18 cellular contexts compared by ENCODE assay signal in genomic region chr14:93055651-93056115, GRCh38.
DNase-seq lines count a peak whose midpoint lies in the region; ATAC-seq and TF ChIP-seq lines count a peak whose summit lies in the region.
"Had no signal": no experiment of that assay in that cellular context is flagged by ENCODE, and none has a peak within 500 bp of the region (broad histone marks: within the 10 kb centered on the region; RNA-seq: fewer than 3 reads in every experiment).

No MANE protein-coding gene starts in this region.

- H3K9me3 ChIP-seq in spleen: no peaks in the 10 kb centered on the region
- H3K9me3 ChIP-seq: BLaER1 treated with 17β-estradiol and CSF1 and Interleukin-3, amounts not matched to agents 10 nM and 100 nM; neutrophil had no signal

- peaks cover 20% of the 10 kb centered on the region for H3K36me3 Mint-ChIP-seq in stimulated activated memory B cell treated with anti-CD40 and anti-IgM and Interleukin-4, amounts not matched to agents 10 μg/mL and 1 μg/mL and 100 μg/mL, for 72 hours
- H3K36me3 Mint-ChIP-seq: activated naive CD4-positive, alpha-beta T cell treated with anti-CD3 and anti-CD28 coated beads, Interleukin-2, amount 50 U/mL, for 24 hours had no signal

- H3K27me3 ChIP-seq in spleen (replicated peaks in 1 of 7): no peaks in the 10 kb centered on the region
- H3K27me3 ChIP-seq: BLaER1 treated with 17β-estradiol and CSF1 and Interleukin-3, amounts not matched to agents 10 nM and 100 nM; neutrophil had no signal

- ATAC-seq in stimulated activated memory B cell treated with anti-CD40 and anti-IgM and Interleukin-4, amounts not matched to agents 10 μg/mL and 1 μg/mL and 100 μg/mL, for 72 hours: no peak
- ATAC-seq in HG02642 (IDR thresholded peaks at IDR 0.05; ENCODE audit: poor library complexity, unreplicated experiment) (no peak), GM21447 (IDR thresholded peaks at IDR 0.05; ENCODE audit: unreplicated experiment) (no peak)
- ATAC-seq: Panc1 had no signal

- H3K27ac Mint-ChIP-seq in stimulated activated memory B cell treated with anti-CD40 and anti-IgM and Interleukin-4, amounts not matched to agents 10 μg/mL and 1 μg/mL and 100 μg/mL, for 72 hours: peak overlapping the region; percentile 71
- H3K27ac Mint-ChIP-seq: activated naive CD4-positive, alpha-beta T cell treated with anti-CD3 and anti-CD28 coated beads, Interleukin-2, amount 50 U/mL, for 24 hours had no signal

- H3K36me3 ChIP-seq in spleen: peaks cover 0 to 43% (median 2%) of the 10 kb centered on the region in 6 donors
- H3K36me3 ChIP-seq: WERI-Rb-1 had no signal

- H3K4me3 ChIP-seq in spleen: no peak overlapping the region
- H3K4me3 ChIP-seq: BLaER1 treated with 17β-estradiol and CSF1 and Interleukin-3, amounts not matched to agents 10 nM and 100 nM; lung had no signal

- TF ChIP-seq CTCF in RWPE1 (conservative IDR thresholded peaks at IDR 0.05; ENCODE audit: low read depth) (no peak), spleen (IDR thresholded peaks at IDR 0.05 in 8 of 11, conservative IDR thresholded peaks at IDR 0.05 in 3 of 11) (no peak)

- intact Hi-C loops in spleen (cut with DNase I; ENCODE audit: low total_unique reads): no loop called here

- 93 to 97% (median 95%) methylated on average over 8 to 9 of the region's 9 CpGs for WGBS in spleen, 5 donors

- no peak for TF ChIP-seq POLR2A in spleen (IDR thresholded peaks at IDR 0.05)

- CTCF ChIA-PET in RWPE1 (lab: Yijun Ruan, JAX): no interaction called here

- H3K27me3 Mint-ChIP-seq in stimulated activated memory B cell treated with anti-CD40 and anti-IgM and Interleukin-4, amounts not matched to agents 10 μg/mL and 1 μg/mL and 100 μg/mL, for 72 hours: no peaks in the 10 kb centered on the region
- H3K27me3 Mint-ChIP-seq: activated naive CD4-positive, alpha-beta T cell treated with anti-CD3 and anti-CD28 coated beads, Interleukin-2, amount 50 U/mL, for 24 hours had no signal

- H3K4me1 ChIP-seq in spleen: peaks cover 8 to 54% (median 30%) of the 10 kb centered on the region in 6 donors

- H3K4me1 Mint-ChIP-seq in stimulated activated memory B cell treated with anti-CD40 and anti-IgM and Interleukin-4, amounts not matched to agents 10 μg/mL and 1 μg/mL and 100 μg/mL, for 72 hours: peaks cover 49% of the 10 kb centered on the region

- POLR2A ChIA-PET in RWPE1 (lab: Yijun Ruan, JAX; ENCODE audit: low non-redundant PET): no interaction called here

- H3K9me3 Mint-ChIP-seq in stimulated activated memory B cell treated with anti-CD40 and anti-IgM and Interleukin-4, amounts not matched to agents 10 μg/mL and 1 μg/mL and 100 μg/mL, for 72 hours: no peaks in the 10 kb centered on the region
- H3K9me3 Mint-ChIP-seq: activated naive CD4-positive, alpha-beta T cell treated with anti-CD3 and anti-CD28 coated beads, Interleukin-2, amount 50 U/mL, for 24 hours had no signal

- H3K27ac ChIP-seq in RWPE1: peak overlapping the region; percentile 59
- peak overlapping the region; percentile 12 for H3K27ac ChIP-seq in caudate nucleus (ENCODE audit: low read depth, low read length)
- no peak overlapping the region for H3K27ac ChIP-seq in spleen
- H3K27ac ChIP-seq: HL-60, neutrophil, WERI-Rb-1 had no signal

- DNase-seq in RWPE1 (ENCODE audit: low spot score) (no peak), caudate nucleus (lab: John Stamatoyannopoulos, UW) (no peak), kidney tubule cell (ENCODE audit: low spot score) (peak; percentile 67), AG20443 (ENCODE audit: low spot score) (no peak), spleen (no peak)
- DNase-seq: DMS79 treated with DMSO at 0.1 percent for 48 hours, NCI-H1930, NCI-H526 treated with DMSO at 0.1 percent for 48 hours, WERI-Rb-1 had no signal

- no peak overlapping the region for H3K4me3 Mint-ChIP-seq in stimulated activated memory B cell treated with anti-CD40 and anti-IgM and Interleukin-4, amounts not matched to agents 10 μg/mL and 1 μg/mL and 100 μg/mL, for 72 hours
- H3K4me3 Mint-ChIP-seq: activated naive CD4-positive, alpha-beta T cell treated with anti-CD3 and anti-CD28 coated beads, Interleukin-2, amount 50 U/mL, for 24 hours had no signal

Comparison
In these comparisons a context has a peak if more than half of its experiments do, and no peak if none do; other contexts are left out.
1. H3K27ac ChIP-seq: peak in RWPE1 (single experiment) and caudate nucleus (single experiment); none in spleen (0 of 8).